Comparison of ENCODE assay signal across 1 cellular context in the genomic region with DNA sequence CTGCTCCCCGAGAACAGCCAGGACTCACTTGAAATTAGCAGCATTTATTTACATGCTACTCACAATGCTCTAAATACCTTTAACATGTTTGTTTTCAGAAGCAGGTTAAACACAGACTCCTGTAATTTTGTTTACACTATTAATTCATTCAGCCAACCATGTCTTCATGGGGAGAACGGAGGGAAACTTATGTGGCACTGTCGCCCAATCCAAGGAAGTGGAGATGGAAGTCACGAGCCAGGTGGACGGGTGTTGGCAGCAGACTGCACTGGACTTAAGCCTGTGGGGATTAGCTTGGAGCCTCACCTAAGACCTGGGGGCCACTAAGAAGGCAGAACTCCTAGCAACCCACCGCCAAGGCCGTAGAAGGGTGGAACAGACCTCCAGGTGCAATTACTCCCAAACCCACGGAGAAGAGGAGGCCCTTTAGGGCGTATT.
TF ChIP-seq lines count a peak whose summit lies in the region.

No MANE protein-coding gene starts in this region.

TF ChIP-seq in GM23338, 12 proteins besides CTCF, POLR2A, EP300 and RAD21 (continued from another document):
- TF ChIP-seq, protein P1, sequence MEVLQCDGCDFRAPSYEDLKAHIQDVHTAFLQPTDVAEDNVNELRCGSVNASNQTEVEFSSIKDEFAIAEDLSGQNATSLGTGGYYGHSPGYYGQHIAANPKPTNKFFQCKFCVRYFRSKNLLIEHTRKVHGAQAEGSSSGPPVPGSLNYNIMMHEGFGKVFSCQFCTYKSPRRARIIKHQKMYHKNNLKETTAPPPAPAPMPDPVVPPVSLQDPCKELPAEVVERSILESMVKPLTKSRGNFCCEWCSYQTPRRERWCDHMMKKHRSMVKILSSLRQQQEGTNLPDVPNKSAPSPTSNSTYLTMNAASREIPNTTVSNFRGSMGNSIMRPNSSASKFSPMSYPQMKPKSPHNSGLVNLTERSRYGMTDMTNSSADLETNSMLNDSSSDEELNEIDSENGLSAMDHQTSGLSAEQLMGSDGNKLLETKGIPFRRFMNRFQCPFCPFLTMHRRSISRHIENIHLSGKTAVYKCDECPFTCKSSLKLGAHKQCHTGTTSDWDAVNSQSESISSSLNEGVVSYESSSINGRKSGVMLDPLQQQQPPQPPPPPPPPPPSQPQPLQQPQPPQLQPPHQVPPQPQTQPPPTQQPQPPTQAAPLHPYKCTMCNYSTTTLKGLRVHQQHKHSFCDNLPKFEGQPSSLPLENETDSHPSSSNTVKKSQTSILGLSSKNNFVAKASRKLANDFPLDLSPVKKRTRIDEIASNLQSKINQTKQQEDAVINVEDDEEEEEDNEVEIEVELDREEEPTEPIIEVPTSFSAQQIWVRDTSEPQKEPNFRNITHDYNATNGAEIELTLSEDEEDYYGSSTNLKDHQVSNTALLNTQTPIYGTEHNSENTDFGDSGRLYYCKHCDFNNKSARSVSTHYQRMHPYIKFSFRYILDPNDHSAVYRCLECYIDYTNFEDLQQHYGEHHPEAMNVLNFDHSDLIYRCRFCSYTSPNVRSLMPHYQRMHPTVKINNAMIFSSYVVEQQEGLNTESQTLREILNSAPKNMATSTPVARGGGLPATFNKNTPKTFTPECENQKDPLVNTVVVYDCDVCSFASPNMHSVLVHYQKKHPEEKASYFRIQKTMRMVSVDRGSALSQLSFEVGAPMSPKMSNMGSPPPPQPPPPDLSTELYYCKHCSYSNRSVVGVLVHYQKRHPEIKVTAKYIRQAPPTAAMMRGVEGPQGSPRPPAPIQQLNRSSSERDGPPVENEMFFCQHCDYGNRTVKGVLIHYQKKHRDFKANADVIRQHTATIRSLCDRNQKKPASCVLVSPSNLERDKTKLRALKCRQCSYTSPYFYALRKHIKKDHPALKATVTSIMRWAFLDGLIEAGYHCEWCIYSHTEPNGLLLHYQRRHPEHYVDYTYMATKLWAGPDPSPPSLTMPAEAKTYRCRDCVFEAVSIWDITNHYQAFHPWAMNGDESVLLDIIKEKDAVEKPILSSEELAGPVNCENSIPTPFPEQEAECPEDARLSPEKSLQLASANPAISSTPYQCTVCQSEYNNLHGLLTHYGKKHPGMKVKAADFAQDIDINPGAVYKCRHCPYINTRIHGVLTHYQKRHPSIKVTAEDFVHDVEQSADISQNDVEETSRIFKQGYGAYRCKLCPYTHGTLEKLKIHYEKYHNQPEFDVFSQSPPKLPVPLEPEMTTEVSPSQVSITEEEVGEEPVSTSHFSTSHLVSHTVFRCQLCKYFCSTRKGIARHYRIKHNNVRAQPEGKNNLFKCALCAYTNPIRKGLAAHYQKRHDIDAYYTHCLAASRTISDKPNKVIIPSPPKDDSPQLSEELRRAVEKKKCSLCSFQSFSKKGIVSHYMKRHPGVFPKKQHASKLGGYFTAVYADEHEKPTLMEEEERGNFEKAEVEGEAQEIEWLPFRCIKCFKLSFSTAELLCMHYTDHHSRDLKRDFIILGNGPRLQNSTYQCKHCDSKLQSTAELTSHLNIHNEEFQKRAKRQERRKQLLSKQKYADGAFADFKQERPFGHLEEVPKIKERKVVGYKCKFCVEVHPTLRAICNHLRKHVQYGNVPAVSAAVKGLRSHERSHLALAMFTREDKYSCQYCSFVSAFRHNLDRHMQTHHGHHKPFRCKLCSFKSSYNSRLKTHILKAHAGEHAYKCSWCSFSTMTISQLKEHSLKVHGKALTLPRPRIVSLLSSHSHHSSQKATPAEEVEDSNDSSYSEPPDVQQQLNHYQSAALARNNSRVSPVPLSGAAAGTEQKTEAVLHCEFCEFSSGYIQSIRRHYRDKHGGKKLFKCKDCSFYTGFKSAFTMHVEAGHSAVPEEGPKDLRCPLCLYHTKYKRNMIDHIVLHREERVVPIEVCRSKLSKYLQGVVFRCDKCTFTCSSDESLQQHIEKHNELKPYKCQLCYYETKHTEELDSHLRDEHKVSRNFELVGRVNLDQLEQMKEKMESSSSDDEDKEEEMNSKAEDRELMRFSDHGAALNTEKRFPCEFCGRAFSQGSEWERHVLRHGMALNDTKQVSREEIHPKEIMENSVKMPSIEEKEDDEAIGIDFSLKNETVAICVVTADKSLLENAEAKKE (CRISPR knock-in tag; IDR thresholded peaks at IDR 0.05): no peak
- TF ChIP-seq ZNF114 (CRISPR knock-in tag; IDR thresholded peaks at IDR 0.05) (no peak), POLR2AphosphoS5 (IDR thresholded peaks at IDR 0.05; ENCODE audit: low read depth) (no peak; the same call in 1 of the 2 replicates), STAT1 (IDR thresholded peaks at IDR 0.05; ENCODE audit: unreplicated experiment) (no peak), NANOG (IDR thresholded peaks at IDR 0.05; ENCODE audit: borderline replicate concordance) (no peak), EZH2 (IDR thresholded peaks at IDR 0.05; ENCODE audit: low read depth, unreplicated experiment) (no peak)
- TF ChIP-seq, protein P2, sequence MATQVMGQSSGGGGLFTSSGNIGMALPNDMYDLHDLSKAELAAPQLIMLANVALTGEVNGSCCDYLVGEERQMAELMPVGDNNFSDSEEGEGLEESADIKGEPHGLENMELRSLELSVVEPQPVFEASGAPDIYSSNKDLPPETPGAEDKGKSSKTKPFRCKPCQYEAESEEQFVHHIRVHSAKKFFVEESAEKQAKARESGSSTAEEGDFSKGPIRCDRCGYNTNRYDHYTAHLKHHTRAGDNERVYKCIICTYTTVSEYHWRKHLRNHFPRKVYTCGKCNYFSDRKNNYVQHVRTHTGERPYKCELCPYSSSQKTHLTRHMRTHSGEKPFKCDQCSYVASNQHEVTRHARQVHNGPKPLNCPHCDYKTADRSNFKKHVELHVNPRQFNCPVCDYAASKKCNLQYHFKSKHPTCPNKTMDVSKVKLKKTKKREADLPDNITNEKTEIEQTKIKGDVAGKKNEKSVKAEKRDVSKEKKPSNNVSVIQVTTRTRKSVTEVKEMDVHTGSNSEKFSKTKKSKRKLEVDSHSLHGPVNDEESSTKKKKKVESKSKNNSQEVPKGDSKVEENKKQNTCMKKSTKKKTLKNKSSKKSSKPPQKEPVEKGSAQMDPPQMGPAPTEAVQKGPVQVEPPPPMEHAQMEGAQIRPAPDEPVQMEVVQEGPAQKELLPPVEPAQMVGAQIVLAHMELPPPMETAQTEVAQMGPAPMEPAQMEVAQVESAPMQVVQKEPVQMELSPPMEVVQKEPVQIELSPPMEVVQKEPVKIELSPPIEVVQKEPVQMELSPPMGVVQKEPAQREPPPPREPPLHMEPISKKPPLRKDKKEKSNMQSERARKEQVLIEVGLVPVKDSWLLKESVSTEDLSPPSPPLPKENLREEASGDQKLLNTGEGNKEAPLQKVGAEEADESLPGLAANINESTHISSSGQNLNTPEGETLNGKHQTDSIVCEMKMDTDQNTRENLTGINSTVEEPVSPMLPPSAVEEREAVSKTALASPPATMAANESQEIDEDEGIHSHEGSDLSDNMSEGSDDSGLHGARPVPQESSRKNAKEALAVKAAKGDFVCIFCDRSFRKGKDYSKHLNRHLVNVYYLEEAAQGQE (IDR thresholded peaks at IDR 0.05; ENCODE audit: unreplicated experiment): no peak
